Comparison of ENCODE assay signal across 22 cellular contexts in genomic region chr21:44462834-44463200, GRCh38. TPM values are rescaled to one million over a fixed set of nuclear protein-coding genes. Genes with fewer than 3 reads are reported as not detected.
DNase-seq lines count a peak whose midpoint lies in the region; ATAC-seq, FAIRE-seq and TF ChIP-seq lines count a peak whose summit lies in the region.
"Had no signal": no experiment of that assay in that cellular context is flagged by ENCODE, and none has a peak within 500 bp of the region (broad histone marks: within the 10 kb centered on the region; RNA-seq: fewer than 3 reads in every experiment).

No MANE protein-coding gene starts in this region.

- H3K36me3 ChIP-seq in right atrium auricular region (no peaks in the 10 kb centered on the region), neuronal stem cell (replicated peaks in 1 of 2; ENCODE audit: control insufficient read depth in 2 of 2, insufficient read depth in 2 of 2, low read length in 2 of 2) (no peaks in the 10 kb centered on the region)

- no peaks in the 10 kb centered on the region for H3K9me3 ChIP-seq in right atrium auricular region
- peaks cover 0 to 2% of the 10 kb centered on the region in 2 donors for H3K9me3 ChIP-seq in neuronal stem cell (replicated peaks in 1 of 2; ENCODE audit: control insufficient read depth in 2 of 2, insufficient read depth in 1 of 2, low read depth in 1 of 2, low read length in 2 of 2)

- H3K4me3 ChIP-seq in right atrium auricular region (no peak overlapping the region), neuronal stem cell (ENCODE audit: low read length in 2 of 2) (no peak overlapping the region)
- H3K4me3 ChIP-seq: GM23248 had no signal

- H2BK120ac ChIP-seq in neuronal stem cell (ENCODE audit: low read depth, low read length): no peak overlapping the region

- peak overlapping the region; percentile 63 for H3K14ac ChIP-seq in neuronal stem cell (ENCODE audit: low read length)

- no peaks in the 10 kb centered on the region for H3K27me3 Mint-ChIP-seq in type B pancreatic cell
- H3K27me3 Mint-ChIP-seq: B cell; CD4-positive, alpha-beta memory T cell had no signal

- no peak overlapping the region for H2AFZ ChIP-seq in neuronal stem cell (ENCODE audit: low read length)
- H2AFZ ChIP-seq: GM23248 had no signal

- H3K27me3 ChIP-seq in right atrium auricular region (no peaks in the 10 kb centered on the region), neuronal stem cell (ENCODE audit: control insufficient read depth in 3 of 3, insufficient read depth in 3 of 3, low read depth in 1 of 3, low read length in 3 of 3) (no peaks in the 10 kb centered on the region)

- no peak overlapping the region for H4K8ac ChIP-seq in neuronal stem cell (ENCODE audit: low read depth, low read length)

- H3K4me1 Mint-ChIP-seq in type B pancreatic cell (ENCODE audit: unreplicated experiment): no peaks in the 10 kb centered on the region
- H3K4me1 Mint-ChIP-seq: B cell had no signal

- H3K27ac ChIP-seq in right atrium auricular region: no peak overlapping the region
- H3K27ac ChIP-seq in neuronal stem cell (replicated peaks; ENCODE audit: low read length): no peak overlapping the region
- H3K27ac ChIP-seq: GM23248, HL-60 had no signal

- no peak for ATAC-seq in left ventricle myocardium superior
- ATAC-seq: HCT116 had no signal

- H4K91ac ChIP-seq in neuronal stem cell (ENCODE audit: low read depth, low read length, poor library complexity): no peak overlapping the region

- no peak overlapping the region for H2AK5ac ChIP-seq in neuronal stem cell (ENCODE audit: low read depth, low read length)

- intact Hi-C loops in left ventricle myocardium superior (cut with micrococcal nuclease): no loop called here

- H3K27ac Mint-ChIP-seq in type B pancreatic cell: no peak overlapping the region
- H3K27ac Mint-ChIP-seq: B cell had no signal

- H3K4me1 ChIP-seq in right atrium auricular region (peaks cover 0 to 7% of the 10 kb centered on the region in 2 donors), neuronal stem cell (ENCODE audit: control insufficient read depth in 2 of 2, insufficient read depth in 1 of 2, low read depth in 1 of 2, low read length in 2 of 2) (no peaks in the 10 kb centered on the region)

- H3K79me1 ChIP-seq in neuronal stem cell (ENCODE audit: low read depth, low read length): peaks cover 4% of the 10 kb centered on the region

- no peak overlapping the region for H2BK12ac ChIP-seq in neuronal stem cell (ENCODE audit: low read length)

- DNase-seq in left ventricle myocardium superior (peak; percentile 19), right atrium auricular region (ENCODE audit: low spot score) (no peak), iPS-NIHi11 (ENCODE audit: low spot score) (peak; percentile 5), neuronal stem cell (ENCODE audit: low spot score) (no peak), type B pancreatic cell (ENCODE audit: extremely low spot score, unreplicated experiment) (peak; percentile 61), GM12891 (ENCODE audit: insufficient read length, low spot score) (no peak), NCI-H510A treated with DMSO at 0.1 percent for 48 hours (lab: John Stamatoyannopoulos, UW) (no peak), AG08396 (ENCODE audit: low spot score) (no peak)
- DNase-seq: ACHN; C1 segment of cervical spinal cord; CD4-positive, alpha-beta memory T cell; DMS153; DMS79 treated with DMSO at 0.1 percent for 48 hours; EL; GM23248; KBM-7 had no signal

- no peak overlapping the region for H3K4me3 Mint-ChIP-seq in type B pancreatic cell
- H3K4me3 Mint-ChIP-seq: B cell; CD4-positive, alpha-beta memory T cell had no signal

- TF ChIP-seq CTCF in right atrium auricular region (IDR thresholded peaks at IDR 0.05) (no peak), type B pancreatic cell (conservative IDR thresholded peaks at IDR 0.05) (no peak)

- H2BK5ac ChIP-seq in neuronal stem cell (ENCODE audit: low read length): no peak overlapping the region

- H3K4me2 ChIP-seq in neuronal stem cell (ENCODE audit: insufficient read depth, low read length, poor library complexity, severe bottlenecking): no peak overlapping the region

- no peak overlapping the region for H3K4ac ChIP-seq in neuronal stem cell (ENCODE audit: low read length)

- peak overlapping the region; percentile 7 for H3K18ac ChIP-seq in neuronal stem cell (ENCODE audit: low read length)

- H3K9ac ChIP-seq in neuronal stem cell (ENCODE audit: low read depth, low read length, poor library complexity): no peak overlapping the region
- H3K9ac ChIP-seq: GM23248 had no signal

- FAIRE-seq in GM12891 (lab: Jason Lieb, UNC): no peak
- FAIRE-seq: D721Med, G401.6, GM19239 had no signal

- peak overlapping the region; percentile 90 for H3K23ac ChIP-seq in neuronal stem cell (ENCODE audit: low read depth, low read length, poor library complexity)

- no peak overlapping the region for H2BK15ac ChIP-seq in neuronal stem cell (ENCODE audit: low read length)

- WGBS in neuronal stem cell (ENCODE audit: extremely low coverage in 2 of 2, insufficient read length in 2 of 2, insufficient replicate concordance in 1 of 2), 2 donors: no CpG with 5 or more reads among the region's 11 CpGs

- H3K9me3 Mint-ChIP-seq in type B pancreatic cell: no peaks in the 10 kb centered on the region
- H3K9me3 Mint-ChIP-seq: CD4-positive, alpha-beta memory T cell had no signal

- H3K36me3 Mint-ChIP-seq in type B pancreatic cell: no peaks in the 10 kb centered on the region
- H3K36me3 Mint-ChIP-seq: CD4-positive, alpha-beta memory T cell had no signal

- no peak for TF ChIP-seq POLR2A in GM12891 (IDR thresholded peaks at IDR 0.05; ENCODE audit: low read depth, low read length)

TF ChIP-seq in GM12891, 5 proteins besides CTCF, POLR2A, EP300 and RAD21:
- no peak for TF ChIP-seq PAX5 (IDR thresholded peaks at IDR 0.05; ENCODE audit: insufficient read depth, low read length, severe bottlenecking)
- TF ChIP-seq POLR2AphosphoS5 (IDR thresholded peaks at IDR 0.05; ENCODE audit: low read depth, low read length): no peak
- TF ChIP-seq SPI1 (IDR thresholded peaks at IDR 0.05; ENCODE audit: low read depth, low read length): no peak
- TF ChIP-seq TAF1 (IDR thresholded peaks at IDR 0.05; ENCODE audit: low read depth, low read length): no peak
- no peak for TF ChIP-seq POU2F2 (IDR thresholded peaks at IDR 0.05; ENCODE audit: low read depth, low read length)

RNA-seq across cellular contexts. Expression of gene LRRC3, which starts 7.5 kb away (rescaled TPM):
- total RNA-seq in left ventricle myocardium superior (2.1 TPM), right atrium auricular region (1 to 10 TPM; 1.1 to 1.7 TPM), type B pancreatic cell (ENCODE audit: low replicate concordance) (6.4 and 8.7 TPM in 2 replicates)
- 4.0 TPM for polyA plus RNA-seq in neuronal stem cell (2013, experiment 1 of 2)
- 3.9 TPM for polyA plus RNA-seq in neuronal stem cell (2013, experiment 2 of 2)
- polyA plus RNA-seq in GM12891 (2012; ENCODE audit: low read depth, missing spikeins): 0.37 TPM

Comparison
In these comparisons a context has a peak if more than half of its experiments do, and no peak if none do; other contexts are left out.
1. DNase-seq: peak in left ventricle myocardium superior (single experiment), iPS-NIHi11 (single experiment) and type B pancreatic cell (single experiment); none in right atrium auricular region (single experiment), neuronal stem cell (single experiment), GM12891 (single experiment), NCI-H510A treated with DMSO at 0.1 percent for 48 hours (single experiment) and AG08396 (single experiment).